17 cellular contexts compared by ENCODE assay signal in the genomic region with DNA sequence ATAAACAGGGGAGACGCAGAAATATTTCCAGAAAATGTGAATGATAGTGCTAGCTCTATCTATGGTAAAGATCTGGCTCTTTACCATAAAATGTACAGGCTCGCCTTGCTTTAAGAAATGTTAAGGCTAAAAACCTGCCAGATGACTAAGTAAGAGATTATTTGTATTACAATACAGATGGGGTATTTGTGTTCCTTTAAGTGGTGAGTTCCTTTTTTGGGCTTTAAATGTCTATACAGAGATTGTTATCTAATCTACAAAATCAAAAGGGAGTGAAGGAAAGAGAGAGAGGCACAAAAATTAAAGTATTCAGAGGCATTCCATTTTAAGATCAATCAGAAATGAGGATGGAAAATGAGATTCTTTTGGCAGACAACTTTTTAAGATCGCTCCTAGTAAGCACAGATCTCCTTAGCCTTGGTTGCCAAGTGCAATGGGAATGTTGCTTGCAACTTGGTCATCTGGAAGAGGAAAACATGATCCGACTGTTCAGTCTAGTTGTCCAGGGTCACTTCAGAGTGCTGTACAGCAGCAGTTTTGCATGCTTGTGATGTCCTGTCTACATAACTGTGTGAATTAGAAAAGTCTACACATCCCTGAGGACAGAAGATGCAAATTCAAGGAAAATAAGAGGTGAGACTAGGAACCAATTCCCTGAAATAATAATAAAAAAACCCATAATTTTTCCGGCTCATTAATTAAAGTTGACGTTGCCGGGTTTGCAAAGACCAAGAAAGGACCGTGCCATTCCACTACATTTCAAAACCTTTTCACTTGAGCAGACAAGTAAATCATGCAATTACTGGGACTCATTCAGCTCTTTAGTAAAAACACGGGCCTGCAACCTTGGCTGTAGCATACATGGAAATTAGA.
DNase-seq lines count a peak whose midpoint lies in the region; ATAC-seq and TF ChIP-seq lines count a peak whose summit lies in the region.
"Had no signal": no experiment of that assay in that cellular context is flagged by ENCODE, and none has a peak within 500 bp of the region (broad histone marks: within the 10 kb centered on the region; RNA-seq: fewer than 3 reads in every experiment).

No MANE protein-coding gene starts in this region.

- peaks cover 56% of the 10 kb centered on the region for H3K4me1 ChIP-seq in mesodermal cell (ENCODE audit: control insufficient read depth, insufficient read depth, low read length, poor library complexity, severe bottlenecking)

- intact Hi-C loops in dorsolateral prefrontal cortex (cut with DNase I), result no loop called here

- H3K9me3 ChIP-seq in mesodermal cell (ENCODE audit: control insufficient read depth, low read length), result no peaks in the 10 kb centered on the region

- peak; percentile 51 for DNase-seq in ELR (ENCODE audit: low read depth)
- DNase-seq in SK-N-DZ (ENCODE audit: low spot score), result peak; percentile 12
- DNase-seq in dorsolateral prefrontal cortex, result no peak
- no peak for DNase-seq in HUDEP-2 (lab: John Stamatoyannopoulos, UW; ENCODE audit: unreplicated experiment in 76 of 76)
- no peak for DNase-seq in stimulated activated CD4-positive, alpha-beta T cell treated with anti-CD3 and anti-CD28 coated beads, Interleukin-4, amount 100 ng/mL, for 4 hours
- DNase-seq: activated CD4-positive, CD25-positive, alpha-beta regulatory T cell treated with anti-CD3 and anti-CD28 coated beads, Interleukin-2, amount 50 U/mL, for 72 hours; activated naive CD4-positive, alpha-beta T cell treated with anti-CD3 and anti-CD28 coated beads for 36 hours; CD8-positive, alpha-beta T cell; glutamatergic neuron; NCI-H1105 treated with DMSO at 0.1 percent for 48 hours; NK-92 treated with Interleukin-12 subunit alpha and Interleukin-12 subunit beta, amount 100 ng/mL, for 24 hours had no signal

- H3K36me3 ChIP-seq in mesodermal cell (ENCODE audit: control insufficient read depth, insufficient read depth, low read length), result no peaks in the 10 kb centered on the region

- ATAC-seq in GM18511 (IDR thresholded peaks at IDR 0.05; ENCODE audit: unreplicated experiment) (no peak), HG02852 (IDR thresholded peaks at IDR 0.05; ENCODE audit: unreplicated experiment) (no peak)
- ATAC-seq: CD8-positive, alpha-beta T cell; Right ventricle myocardium inferior had no signal

- 89 to 94% methylated on average over 8 to 9 of the region's 9 CpGs for WGBS in mesodermal cell (ENCODE audit: insufficient coverage in 2 of 2), 2 experiments

- TF ChIP-seq CTCF in dorsolateral prefrontal cortex (IDR thresholded peaks at IDR 0.05 in 54 of 56, conservative IDR thresholded peaks at IDR 0.05 in 2 of 56; ENCODE audit: low read depth in 1 of 56, partially characterized antibody in 56 of 56), result no peak

- peak overlapping the region in 44 of 59 donors; percentile 0 to 79 (median 58) for H3K27ac ChIP-seq in dorsolateral prefrontal cortex
- peak overlapping the region; percentile 36 for H3K27ac ChIP-seq in mesodermal cell (ENCODE audit: low read depth, low read length, severe bottlenecking)
- H3K27ac ChIP-seq: KMS-11 had no signal

- no peak overlapping the region for H3K4me3 ChIP-seq in dorsolateral prefrontal cortex
- no peak overlapping the region for H3K4me3 ChIP-seq in mesodermal cell (ENCODE audit: extremely low read depth, insufficient read depth, low read length, poor library complexity, severe bottlenecking)
- H3K4me3 ChIP-seq: lung had no signal

- no peaks in the 10 kb centered on the region for H3K27me3 ChIP-seq in dorsolateral prefrontal cortex

Comparison
In these comparisons a context has a peak if more than half of its experiments do, and no peak if none do; other contexts are left out.
1. DNase-seq: peak in ELR (single experiment) and SK-N-DZ (single experiment); none in dorsolateral prefrontal cortex (0 of 10), HUDEP-2 (0 of 76) and stimulated activated CD4-positive, alpha-beta T cell treated with anti-CD3 and anti-CD28 coated beads, Interleukin-4, amount 100 ng/mL, for 4 hours (0 of 2).